1 cellular context compared by ENCODE assay signal in the genomic region with DNA sequence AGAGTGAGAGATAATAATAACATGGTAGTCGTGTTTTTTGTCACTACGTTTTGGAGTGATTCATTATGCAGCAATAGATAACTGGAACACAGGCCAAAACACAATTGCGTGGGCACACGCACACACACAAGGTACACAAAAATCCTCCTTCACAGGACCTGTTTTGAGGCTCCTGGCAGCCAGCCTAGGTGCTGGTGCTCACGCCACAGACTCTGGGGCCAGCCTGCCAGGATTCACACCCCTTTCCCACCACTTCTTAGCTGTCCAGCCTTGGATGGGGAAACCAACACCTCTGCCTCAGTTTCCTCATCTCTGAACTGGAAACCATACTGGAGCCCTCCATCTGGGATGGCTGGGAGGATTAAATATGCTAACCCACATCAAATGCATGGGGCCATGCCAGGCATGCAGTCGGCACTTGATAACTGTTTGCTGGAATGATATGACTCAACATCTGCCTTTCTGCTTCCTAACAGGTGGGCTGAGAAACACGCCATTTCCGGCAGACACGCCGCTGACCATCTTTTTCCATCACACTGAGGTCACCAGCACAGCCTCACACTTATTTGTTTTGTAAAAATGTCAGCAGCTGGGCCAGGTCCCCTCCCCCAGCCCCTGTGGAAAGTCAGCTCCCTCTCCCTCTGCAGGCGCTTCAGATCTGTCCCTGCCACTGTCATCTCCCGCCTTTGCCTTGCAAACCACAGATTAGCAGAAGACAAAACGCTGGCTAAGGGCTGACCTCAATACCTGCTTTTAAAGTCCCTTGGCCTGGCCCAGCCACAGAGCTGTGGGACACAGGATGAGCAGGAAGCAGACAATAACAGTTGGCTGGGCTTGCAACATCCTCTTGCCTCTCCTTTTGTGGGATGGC.
A peak's percentile ranks its signal among the peaks of the same experiment; 100 is the strongest.
TF ChIP-seq lines count a peak whose summit lies in the region.

No MANE protein-coding gene starts in this region.

TF ChIP-seq in K562, 482 proteins besides CTCF, POLR2A, EP300 and RAD21 (continued from another document):
- TF ChIP-seq, protein P1, sequence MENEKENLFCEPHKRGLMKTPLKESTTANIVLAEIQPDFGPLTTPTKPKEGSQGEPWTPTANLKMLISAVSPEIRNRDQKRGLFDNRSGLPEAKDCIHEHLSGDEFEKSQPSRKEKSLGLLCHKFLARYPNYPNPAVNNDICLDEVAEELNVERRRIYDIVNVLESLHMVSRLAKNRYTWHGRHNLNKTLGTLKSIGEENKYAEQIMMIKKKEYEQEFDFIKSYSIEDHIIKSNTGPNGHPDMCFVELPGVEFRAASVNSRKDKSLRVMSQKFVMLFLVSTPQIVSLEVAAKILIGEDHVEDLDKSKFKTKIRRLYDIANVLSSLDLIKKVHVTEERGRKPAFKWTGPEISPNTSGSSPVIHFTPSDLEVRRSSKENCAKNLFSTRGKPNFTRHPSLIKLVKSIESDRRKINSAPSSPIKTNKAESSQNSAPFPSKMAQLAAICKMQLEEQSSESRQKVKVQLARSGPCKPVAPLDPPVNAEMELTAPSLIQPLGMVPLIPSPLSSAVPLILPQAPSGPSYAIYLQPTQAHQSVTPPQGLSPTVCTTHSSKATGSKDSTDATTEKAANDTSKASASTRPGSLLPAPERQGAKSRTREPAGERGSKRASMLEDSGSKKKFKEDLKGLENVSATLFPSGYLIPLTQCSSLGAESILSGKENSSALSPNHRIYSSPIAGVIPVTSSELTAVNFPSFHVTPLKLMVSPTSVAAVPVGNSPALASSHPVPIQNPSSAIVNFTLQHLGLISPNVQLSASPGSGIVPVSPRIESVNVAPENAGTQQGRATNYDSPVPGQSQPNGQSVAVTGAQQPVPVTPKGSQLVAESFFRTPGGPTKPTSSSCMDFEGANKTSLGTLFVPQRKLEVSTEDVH (IDR thresholded peaks at IDR 0.05; ENCODE audit: low read depth, partially characterized antibody): peak; percentile 26
- TF ChIP-seq RNF2 (IDR thresholded peaks at IDR 0.05) (no peak), DIDO1 (tag; IDR thresholded peaks at IDR 0.05; ENCODE audit: low read depth) (0 out of 2 replicates have a peak, but pooled peaks have one; percentile 19), ZNF24 (IDR thresholded peaks at IDR 0.05) (no peak), LEF1 (IDR thresholded peaks at IDR 0.05) (0 out of 2 replicates have a peak, but pooled peaks have one; percentile 17), HLTF (IDR thresholded peaks at IDR 0.05) (no peak), EHMT2 (IDR thresholded peaks at IDR 0.05) (no peak), VEZF1 (CRISPR knock-in tag; IDR thresholded peaks at IDR 0.05) (peak; percentile 21), GABPB1 (CRISPR knock-in tag; IDR thresholded peaks at IDR 0.05) (peak; percentile 80), KDM5B (IDR thresholded peaks at IDR 0.05; ENCODE audit: insufficient replicate concordance, low read depth, low read length) (no peak), COPS2 (conservative IDR thresholded peaks at IDR 0.05) (no peak), NCOA2 (IDR thresholded peaks at IDR 0.05; ENCODE audit: partially characterized antibody in 2 of 2) (no peak), ZNF778 (CRISPR knock-in tag; IDR thresholded peaks at IDR 0.05) (no peak), KLF16 (IDR thresholded peaks at IDR 0.05) (no peak), CC2D1A (IDR thresholded peaks at IDR 0.05) (no peak), NFE2 (IDR thresholded peaks at IDR 0.05; ENCODE audit: low read depth) (no peak), SRSF9 (IDR thresholded peaks at IDR 0.05; ENCODE audit: borderline replicate concordance, low read depth, low read length) (no peak), ELF1 (tag; IDR thresholded peaks at IDR 0.05) (no peak), ZNF174 (CRISPR knock-in tag; IDR thresholded peaks at IDR 0.05) (no peak), YBX1 (IDR thresholded peaks at IDR 0.05) (no peak), ELF2 (CRISPR knock-in tag; IDR thresholded peaks at IDR 0.05) (no peak), BHLHE40 (IDR thresholded peaks at IDR 0.05; ENCODE audit: low read length) (peak; percentile 37; the same call in 1 of the 2 replicates), HBP1 (CRISPR knock-in tag; IDR thresholded peaks at IDR 0.05) (no peak), CBFB (CRISPR knock-in tag; IDR thresholded peaks at IDR 0.05) (no peak), HDAC6 (IDR thresholded peaks at IDR 0.05; ENCODE audit: low read depth, low read length) (no peak)
